9 cellular contexts compared by ENCODE assay signal in the genomic region with DNA sequence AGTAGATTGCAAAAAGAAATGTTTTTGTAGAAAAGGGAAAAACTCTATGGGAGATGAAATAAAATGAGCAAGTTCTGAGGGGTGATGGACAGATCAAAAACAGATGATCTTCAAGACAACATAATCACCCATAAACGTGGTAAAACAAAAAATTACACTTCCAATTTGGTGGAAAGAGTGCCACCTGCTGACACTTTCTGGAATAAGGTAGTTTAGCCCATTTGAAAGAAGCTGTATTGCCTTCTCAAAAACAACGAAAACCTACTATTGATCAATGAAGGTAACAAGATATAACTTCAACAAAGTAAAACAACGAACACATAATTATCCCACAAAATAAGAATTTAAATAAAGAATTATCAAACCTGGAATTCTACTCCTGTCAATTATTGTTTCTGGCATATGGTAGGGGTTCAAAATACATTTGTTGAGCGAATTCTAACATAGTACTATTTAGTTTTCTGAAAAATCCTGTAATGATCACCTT. TPM values are rescaled to one million over a fixed set of nuclear protein-coding genes. Genes with fewer than 3 reads are reported as not detected.
A peak's percentile ranks its signal among the peaks of the same experiment; 100 is the strongest.
DNase-seq lines count a peak whose midpoint lies in the region; ATAC-seq, FAIRE-seq and TF ChIP-seq lines count a peak whose summit lies in the region.
"Had no signal": no experiment of that assay in that cellular context is flagged by ENCODE, and none has a peak within 500 bp of the region (broad histone marks: within the 10 kb centered on the region; RNA-seq: fewer than 3 reads in every experiment).

No MANE protein-coding gene starts in this region.

- peak; percentile 18 for ATAC-seq in activated CD8-positive, alpha-beta T cell treated with anti-CD3 and anti-CD28 coated beads for 36 hours
- no peak for ATAC-seq in GM19328 (IDR thresholded peaks at IDR 0.05; ENCODE audit: unreplicated experiment)

- peak; percentile 49 for DNase-seq in BE2C
- DNase-seq in GM12892 (ENCODE audit: insufficient read length): no peak
- DNase-seq in NCI-H446 treated with DMSO at 0.1 percent for 48 hours (lab: John Stamatoyannopoulos, UW): peak; percentile 7
- DNase-seq in activated CD8-positive, alpha-beta T cell treated with anti-CD3 and anti-CD28 coated beads for 36 hours: peak; percentile 78
- DNase-seq in esophagus muscularis mucosa (ENCODE audit: extremely low spot score): no peak
- peak; percentile 66 for DNase-seq in pons (ENCODE audit: low spot score)
- no peak for DNase-seq in GM19238 (ENCODE audit: insufficient read length, low spot score)

- TF ChIP-seq CTCF in BE2C (IDR thresholded peaks at IDR 0.05; ENCODE audit: low read depth, low read length) (peak; percentile 77), esophagus muscularis mucosa (IDR thresholded peaks at IDR 0.05) (peak; percentile 61 to 74 (median 67))
- peak; percentile 75 for TF ChIP-seq CTCF in activated CD8-positive, alpha-beta T cell treated with anti-CD3 and anti-CD28 coated beads for 36 hours (IDR thresholded peaks at IDR 0.05)

- no peak overlapping the region for H3K27ac ChIP-seq in esophagus muscularis mucosa (replicated peaks in 1 of 4)
- H3K27ac ChIP-seq: SJSA1 had no signal

- H3K27ac Mint-ChIP-seq in activated CD8-positive, alpha-beta T cell treated with anti-CD3 and anti-CD28 coated beads for 36 hours: no peak overlapping the region

- H3K27me3 ChIP-seq in BE2C: no peaks in the 10 kb centered on the region
- no peaks in the 10 kb centered on the region for H3K27me3 ChIP-seq in esophagus muscularis mucosa
- H3K27me3 ChIP-seq: SJSA1 had no signal

- POLR2A ChIA-PET in activated CD8-positive, alpha-beta T cell treated with anti-CD3 and anti-CD28 coated beads for 36 hours (lab: Charles Lee): interaction anchor here (0.9 to 1.0 kb wide), 2 partner anchors 75 to 207 kb away, joined by 3 read pairs; no protein-coding TSS in a partner anchor

- intact Hi-C loops in activated CD8-positive, alpha-beta T cell treated with anti-CD3 and anti-CD28 coated beads for 36 hours (cut with micrococcal nuclease): loop anchor here (5.0 to 10.0 kb wide), 3 partner anchors 175 to 377 kb away; a partner anchor contains a TSS
- intact Hi-C loops in esophagus muscularis mucosa (cut with DNase I): loop anchor here (5.0 to 10.0 kb wide), 5 partner anchors 173 to 820 kb away; a partner anchor contains a TSS

- CTCF ChIA-PET in activated CD8-positive, alpha-beta T cell treated with anti-CD3 and anti-CD28 coated beads for 36 hours (lab: Charles Lee): interaction anchor here (0.6 to 5.5 kb wide), 28 partner anchors 9 to 376 kb away, joined by 3 to 48 read pairs (median 4); no protein-coding TSS in a partner anchor

- H3K9me3 ChIP-seq in BE2C: no peaks in the 10 kb centered on the region
- no peaks in the 10 kb centered on the region for H3K9me3 ChIP-seq in esophagus muscularis mucosa
- H3K9me3 ChIP-seq: SJSA1 had no signal

- H3K4me3 ChIP-seq in BE2C (ENCODE audit: low read depth, low read length) (no peak overlapping the region), esophagus muscularis mucosa (no peak overlapping the region)
- H3K4me3 ChIP-seq: SJSA1 had no signal

- no peak for TF ChIP-seq POLR2A in GM12892 (IDR thresholded peaks at IDR 0.05; ENCODE audit: low read depth, low read length)
- no peak for TF ChIP-seq POLR2A in esophagus muscularis mucosa (IDR thresholded peaks at IDR 0.05; ENCODE audit: low read depth)

- no peaks in the 10 kb centered on the region for H3K27me3 Mint-ChIP-seq in activated CD8-positive, alpha-beta T cell treated with anti-CD3 and anti-CD28 coated beads for 36 hours

- peaks cover 7% of the 10 kb centered on the region for H3K36me3 Mint-ChIP-seq in activated CD8-positive, alpha-beta T cell treated with anti-CD3 and anti-CD28 coated beads for 36 hours (ENCODE audit: low read depth)

- 28% methylated on average over 4 of the region's 4 CpGs for WGBS in esophagus muscularis mucosa

- FAIRE-seq in GM12892 (lab: Jason Lieb, UNC): peak; percentile 69

- no peak for TF ChIP-seq EP300 in esophagus muscularis mucosa (IDR thresholded peaks at IDR 0.05)

- no peaks in the 10 kb centered on the region for H3K9me3 Mint-ChIP-seq in activated CD8-positive, alpha-beta T cell treated with anti-CD3 and anti-CD28 coated beads for 36 hours

- peak overlapping the region; percentile 13 for H3K4me3 Mint-ChIP-seq in activated CD8-positive, alpha-beta T cell treated with anti-CD3 and anti-CD28 coated beads for 36 hours

- peaks cover 4% of the 10 kb centered on the region; the same call in 1 of the 2 replicates for H3K36me3 ChIP-seq in BE2C
- peaks cover 0 to 9% (median 4%) of the 10 kb centered on the region in 4 donors for H3K36me3 ChIP-seq in esophagus muscularis mucosa

- H3K4me1 ChIP-seq in BE2C: peaks cover 4% of the 10 kb centered on the region; the same call in 1 of the 2 replicates
- H3K4me1 ChIP-seq in esophagus muscularis mucosa: peaks cover 13 to 21% (median 15%) of the 10 kb centered on the region in 4 donors

- H3K4me1 Mint-ChIP-seq in activated CD8-positive, alpha-beta T cell treated with anti-CD3 and anti-CD28 coated beads for 36 hours (ENCODE audit: low read depth): peaks cover 46% of the 10 kb centered on the region

RNA-seq across cellular contexts. Expression of a gene that starts 2.5 kb away (rescaled TPM):
- polyA plus RNA-seq in BE2C (2012; ENCODE audit: insufficient read depth, insufficient read length, low read depth): 4.2 TPM
- polyA plus RNA-seq in GM12892 (2012; ENCODE audit: missing spikeins): 5.2 TPM
- total RNA-seq in activated CD8-positive, alpha-beta T cell treated with anti-CD3 and anti-CD28 coated beads for 36 hours: 10 to 100 TPM; 18.3 to 20.3 TPM
- total RNA-seq in esophagus muscularis mucosa: 1 to 10 TPM; 4.6 to 6.5 (median 5.4) TPM

RNA-seq across cellular contexts. Expression of a gene that starts 52.6 kb away (rescaled TPM):
- polyA plus RNA-seq in BE2C (2012; ENCODE audit: insufficient read depth, insufficient read length, low read depth): 0.20 TPM
- 0.30 TPM for polyA plus RNA-seq in GM12892 (2012; ENCODE audit: missing spikeins)
- 1 to 10 TPM; 5.5 to 6.0 TPM for total RNA-seq in activated CD8-positive, alpha-beta T cell treated with anti-CD3 and anti-CD28 coated beads for 36 hours
- total RNA-seq in esophagus muscularis mucosa: 1 to 10 TPM in 1 of 4 donors, under 1 TPM in 3; 0.42 to 1.5 (median 0.88) TPM

Comparison
In these comparisons a context has a peak if more than half of its experiments do, and no peak if none do; other contexts are left out.
1. DNase-seq: peak in BE2C (single experiment), NCI-H446 treated with DMSO at 0.1 percent for 48 hours (single experiment), activated CD8-positive, alpha-beta T cell treated with anti-CD3 and anti-CD28 coated beads for 36 hours (single experiment) and pons (single experiment); none in GM12892 (single experiment), esophagus muscularis mucosa (single experiment) and GM19238 (single experiment).
2. Peak in every context shown above with its lines, with median percentiles within 50 percentile points of each other: CTCF ChIP-seq.